In the genomic region with DNA sequence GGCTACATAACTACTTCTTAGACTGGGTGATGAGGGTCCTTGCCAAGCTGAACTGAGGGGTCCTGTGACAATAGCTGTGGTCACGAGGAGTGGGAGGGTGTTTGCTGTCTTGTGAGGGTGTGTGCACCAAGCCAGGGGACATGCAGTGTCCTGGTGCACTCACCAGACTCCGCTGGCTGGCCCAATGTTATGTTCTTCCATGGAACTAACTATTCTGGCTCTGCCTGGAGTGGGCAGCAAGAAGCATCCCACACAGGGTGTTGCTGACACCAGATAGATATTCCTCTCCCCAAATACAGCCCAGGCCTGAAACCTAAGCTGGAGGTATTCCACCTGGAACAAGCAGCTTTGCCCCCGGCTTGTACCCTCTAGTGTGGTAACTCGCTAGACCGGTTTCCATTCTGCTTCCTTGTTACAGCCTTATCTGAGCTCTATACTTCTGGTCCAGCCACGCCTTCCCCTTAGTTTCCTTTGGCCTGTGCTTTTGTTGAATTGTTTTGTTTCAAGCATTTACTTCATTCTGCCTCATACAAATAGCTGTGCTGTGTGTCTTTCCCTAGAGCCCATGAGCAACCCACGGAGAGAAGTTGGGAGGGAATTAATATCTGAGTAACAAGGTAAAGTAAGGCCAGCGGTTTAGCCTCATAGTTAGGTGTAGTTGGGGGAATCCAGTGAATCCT, we compare ENCODE assay signal across 14 cellular contexts. TPM values are rescaled to one million over a fixed set of nuclear protein-coding genes. Genes with fewer than 3 reads are reported as not detected.
A peak's percentile ranks its signal among the peaks of the same experiment; 100 is the strongest.
DNase-seq lines count a peak whose midpoint lies in the region; ATAC-seq and TF ChIP-seq lines count a peak whose summit lies in the region.
"Had no signal": no experiment of that assay in that cellular context is flagged by ENCODE, and none has a peak within 500 bp of the region (broad histone marks: within the 10 kb centered on the region; RNA-seq: fewer than 3 reads in every experiment).

No MANE protein-coding gene starts in this region.

- H3K27ac Mint-ChIP-seq in natural killer cell treated with Interleukin-12 subunit alpha and Interleukin-12 subunit beta and Interleukin-15 and Interleukin-18, amount 100 ng/mL, for 72 hours: peak overlapping the region; percentile 78 to 89
- H3K27ac Mint-ChIP-seq in natural killer cell: no peak overlapping the region
- H3K27ac Mint-ChIP-seq in activated CD8-positive, alpha-beta T cell treated with anti-CD3 and anti-CD28 coated beads for 36 hours: peak overlapping the region; percentile 1

- H3K36me3 ChIP-seq in lung (ENCODE audit: control insufficient read depth in 2 of 2, insufficient read depth in 2 of 2, low read length in 2 of 2): no peaks in the 10 kb centered on the region
- H3K36me3 ChIP-seq: uterus had no signal

- H3K9me3 Mint-ChIP-seq in natural killer cell treated with Interleukin-12 subunit alpha and Interleukin-12 subunit beta and Interleukin-15 and Interleukin-18, amount 100 ng/mL, for 72 hours: no peaks in the 10 kb centered on the region
- H3K9me3 Mint-ChIP-seq in natural killer cell: no peaks in the 10 kb centered on the region
- peaks cover 2% of the 10 kb centered on the region for H3K9me3 Mint-ChIP-seq in activated CD8-positive, alpha-beta T cell treated with anti-CD3 and anti-CD28 coated beads for 36 hours

- H3K27me3 ChIP-seq in lung (ENCODE audit: control insufficient read depth, insufficient read depth): no peaks in the 10 kb centered on the region
- H3K27me3 ChIP-seq: uterus had no signal

- no peak for DNase-seq in natural killer cell treated with Interleukin-12 subunit alpha and Interleukin-12 subunit beta and Interleukin-15 and Interleukin-18, amount 100 ng/mL, for 72 hours (ENCODE audit: low spot score)
- DNase-seq in natural killer cell: no peak
- DNase-seq in activated CD8-positive, alpha-beta T cell treated with anti-CD3 and anti-CD28 coated beads for 36 hours: no peak
- peak; percentile 67 for DNase-seq in lung (ENCODE audit: low spot score)
- DNase-seq in ureter (ENCODE audit: low spot score): peak; percentile 80
- DNase-seq in HuH-7 (ENCODE audit: low spot score): no peak
- DNase-seq in activated effector memory CD4-positive, alpha-beta T cell treated with anti-CD3 and anti-CD28 coated beads, Interleukin-2, amount 50 U/mL, for 16 hours: no peak
- DNase-seq: activated CD4-positive, alpha-beta T cell treated with anti-CD3 and anti-CD28 coated beads, Interleukin-2, amount 50 U/mL, for 1 hour; NCI-H2171; occipital lobe; uterus had no signal

- no peaks in the 10 kb centered on the region for H3K36me3 Mint-ChIP-seq in natural killer cell treated with Interleukin-12 subunit alpha and Interleukin-12 subunit beta and Interleukin-15 and Interleukin-18, amount 100 ng/mL, for 72 hours
- H3K36me3 Mint-ChIP-seq in natural killer cell: no peaks in the 10 kb centered on the region
- no peaks in the 10 kb centered on the region for H3K36me3 Mint-ChIP-seq in activated CD8-positive, alpha-beta T cell treated with anti-CD3 and anti-CD28 coated beads for 36 hours (ENCODE audit: low read depth)

- peak overlapping the region in 1 of 2 donors; percentile 90 for H3K27ac ChIP-seq in lung (ENCODE audit: low read depth in 1 of 2, low read length in 1 of 2)
- H3K27ac ChIP-seq: uterus had no signal

- H3K9me3 ChIP-seq in lung (ENCODE audit: control insufficient read depth in 2 of 2, insufficient read depth in 1 of 2, low read length in 1 of 2): peaks cover 0 to 2% of the 10 kb centered on the region in 2 donors
- H3K9me3 ChIP-seq: uterus had no signal

- no peak for ATAC-seq in natural killer cell treated with Interleukin-12 subunit alpha and Interleukin-12 subunit beta and Interleukin-15 and Interleukin-18, amount 100 ng/mL, for 72 hours
- ATAC-seq in natural killer cell: no peak
- no peak for ATAC-seq in activated CD8-positive, alpha-beta T cell treated with anti-CD3 and anti-CD28 coated beads for 36 hours
- ATAC-seq in lung (ENCODE audit: insufficient read depth, low FRiP score): peak; percentile 47
- ATAC-seq in GM21529 (IDR thresholded peaks at IDR 0.05; ENCODE audit: unreplicated experiment): no peak

- CTCF ChIA-PET in activated CD8-positive, alpha-beta T cell treated with anti-CD3 and anti-CD28 coated beads for 36 hours (lab: Charles Lee): interaction anchor here (1.0 to 11.1 kb wide), 15 partner anchors 9 to 172 kb away, joined by 3 to 186 read pairs (median 21); a partner anchor contains a TSS

- no peak for TF ChIP-seq CTCF in natural killer cell (IDR thresholded peaks at IDR 0.05)
- TF ChIP-seq CTCF in activated CD8-positive, alpha-beta T cell treated with anti-CD3 and anti-CD28 coated beads for 36 hours (IDR thresholded peaks at IDR 0.05): no peak
- TF ChIP-seq CTCF in lung (IDR thresholded peaks at IDR 0.05; ENCODE audit: control extremely low read depth, extremely low read depth): no peak

- peaks cover 0 to 2% of the 10 kb centered on the region in 2 donors for H3K27me3 Mint-ChIP-seq in natural killer cell treated with Interleukin-12 subunit alpha and Interleukin-12 subunit beta and Interleukin-15 and Interleukin-18, amount 100 ng/mL, for 72 hours
- no peaks in the 10 kb centered on the region for H3K27me3 Mint-ChIP-seq in natural killer cell (ENCODE audit: low read depth in 2 of 2)
- no peaks in the 10 kb centered on the region for H3K27me3 Mint-ChIP-seq in activated CD8-positive, alpha-beta T cell treated with anti-CD3 and anti-CD28 coated beads for 36 hours

- peak overlapping the region; percentile 66 for H3K4me3 Mint-ChIP-seq in natural killer cell treated with Interleukin-12 subunit alpha and Interleukin-12 subunit beta and Interleukin-15 and Interleukin-18, amount 100 ng/mL, for 72 hours
- no peak overlapping the region for H3K4me3 Mint-ChIP-seq in natural killer cell
- no peak overlapping the region for H3K4me3 Mint-ChIP-seq in activated CD8-positive, alpha-beta T cell treated with anti-CD3 and anti-CD28 coated beads for 36 hours

- H3K4me1 Mint-ChIP-seq in natural killer cell treated with Interleukin-12 subunit alpha and Interleukin-12 subunit beta and Interleukin-15 and Interleukin-18, amount 100 ng/mL, for 72 hours (ENCODE audit: low read depth in 2 of 2): peaks cover 21 to 23% of the 10 kb centered on the region in 2 donors
- peaks cover 0 to 5% of the 10 kb centered on the region in 2 donors for H3K4me1 Mint-ChIP-seq in natural killer cell
- H3K4me1 Mint-ChIP-seq in activated CD8-positive, alpha-beta T cell treated with anti-CD3 and anti-CD28 coated beads for 36 hours (ENCODE audit: low read depth): peaks cover 23% of the 10 kb centered on the region

- 63 to 75% methylated on average over 8 of the region's 8 CpGs for WGBS in lung, 2 donors

- no peak overlapping the region for H3K4me3 ChIP-seq in lung
- H3K4me3 ChIP-seq: uterus had no signal

- POLR2A ChIA-PET in activated CD8-positive, alpha-beta T cell treated with anti-CD3 and anti-CD28 coated beads for 36 hours (lab: Charles Lee): interaction anchor here (0.6 to 1.5 kb wide), 5 partner anchors 11 to 156 kb away, joined by 3 read pairs; no protein-coding TSS in a partner anchor

- peaks cover 0 to 4% of the 10 kb centered on the region in 2 donors for H3K4me1 ChIP-seq in lung (ENCODE audit: control insufficient read depth in 2 of 2, insufficient read depth in 2 of 2, low read length in 2 of 2)
- H3K4me1 ChIP-seq: uterus had no signal

- intact Hi-C loops in natural killer cell (cut with micrococcal nuclease): no loop called here
- intact Hi-C loops in activated CD8-positive, alpha-beta T cell treated with anti-CD3 and anti-CD28 coated beads for 36 hours (cut with micrococcal nuclease): no loop called here

RNA-seq across cellular contexts. Expression of a gene that starts 14.7 kb away (rescaled TPM):
- total RNA-seq in natural killer cell treated with Interleukin-12 subunit alpha and Interleukin-12 subunit beta and Interleukin-15 and Interleukin-18, amount 100 ng/mL, for 72 hours: 1 to 10 TPM in 1 of 2 donors, under 1 TPM in 1; 0.92 to 1.2 TPM
- total RNA-seq in natural killer cell (10 to 100 TPM; 30.3 to 47.1 (median 34.4) TPM), lung (1 to 10 TPM; 1.3 to 3.4 TPM), ureter (3.2 TPM)
- 10 to 100 TPM; 19.1 to 19.5 TPM for total RNA-seq in activated CD8-positive, alpha-beta T cell treated with anti-CD3 and anti-CD28 coated beads for 36 hours
- polyA plus RNA-seq in lung: 1 to 10 TPM in 1 of 2 donors, under 1 TPM in 1; 0.94 to 1.5 TPM
- total RNA-seq: HT1080, occipital lobe had no signal
- polyA plus RNA-seq: BJ had no signal

RNA-seq across cellular contexts. Expression of a gene that starts 42.2 kb away (rescaled TPM):
- total RNA-seq in natural killer cell treated with Interleukin-12 subunit alpha and Interleukin-12 subunit beta and Interleukin-15 and Interleukin-18, amount 100 ng/mL, for 72 hours: 1,000 to 10,000 TPM in 1 of 2 donors, 100 to 1,000 TPM in 1; 677 to 1,669 TPM
- total RNA-seq in natural killer cell: 100 to 1,000 TPM; 191 to 301 (median 227) TPM
- 10 to 100 TPM; 90.0 to 93.5 TPM for total RNA-seq in activated CD8-positive, alpha-beta T cell treated with anti-CD3 and anti-CD28 coated beads for 36 hours
- 10 to 100 TPM in 1 of 2 donors, 1 to 10 TPM in 1; 8.6 to 11.5 TPM for total RNA-seq in lung
- 10 to 100 TPM in 1 of 2 donors, 1 to 10 TPM in 1; 4.6 to 69.4 TPM for polyA plus RNA-seq in lung
- 24.0 TPM for total RNA-seq in ureter
- total RNA-seq: occipital lobe had no signal
- polyA plus RNA-seq: BJ had no signal

Comparison
In these comparisons a context has a peak if more than half of its experiments do, and no peak if none do; other contexts are left out.
1. H3K27ac Mint-ChIP-seq: peak in natural killer cell treated with Interleukin-12 subunit alpha and Interleukin-12 subunit beta and Interleukin-15 and Interleukin-18, amount 100 ng/mL, for 72 hours (2 of 2) and activated CD8-positive, alpha-beta T cell treated with anti-CD3 and anti-CD28 coated beads for 36 hours (single experiment); none in natural killer cell (0 of 2).
2. DNase-seq: peak in lung (single experiment) and ureter (single experiment); none in natural killer cell treated with Interleukin-12 subunit alpha and Interleukin-12 subunit beta and Interleukin-15 and Interleukin-18, amount 100 ng/mL, for 72 hours (single experiment), natural killer cell (single experiment), activated CD8-positive, alpha-beta T cell treated with anti-CD3 and anti-CD28 coated beads for 36 hours (single experiment), HuH-7 (single experiment) and activated effector memory CD4-positive, alpha-beta T cell treated with anti-CD3 and anti-CD28 coated beads, Interleukin-2, amount 50 U/mL, for 16 hours (single experiment).